ENCODE assay signal across 10 cellular contexts in genomic region chr10:48976208-48976607, GRCh38. TPM values are rescaled to one million over a fixed set of nuclear protein-coding genes. Genes with fewer than 3 reads are reported as not detected.
DNase-seq lines count a peak whose midpoint lies in the region; TF ChIP-seq lines count a peak whose summit lies in the region.
"Had no signal": no experiment of that assay in that cellular context is flagged by ENCODE, and none has a peak within 500 bp of the region (broad histone marks: within the 10 kb centered on the region; RNA-seq: fewer than 3 reads in every experiment).

No MANE protein-coding gene starts in this region.

- intact Hi-C loops in PC-9 (cut with micrococcal nuclease; ENCODE audit: unreplicated experiment), result no loop called here

- H3F3A ChIP-seq in PC-9 (ENCODE audit: insufficient read depth, low read depth) (no peaks in the 10 kb centered on the region), smooth muscle cell (ENCODE audit: low read depth) (no peaks in the 10 kb centered on the region)

- no peak overlapping the region for H3K4me3 ChIP-seq in PC-9
- H3K4me3 ChIP-seq in foreskin fibroblast (ENCODE audit: low read depth in 1 of 2, low read length in 2 of 2), result no peak overlapping the region
- no peak overlapping the region for H3K4me3 ChIP-seq in smooth muscle cell
- H3K4me3 ChIP-seq: esophagus muscularis mucosa had no signal

- H3K27ac ChIP-seq in PC-9 (no peak overlapping the region), smooth muscle cell (ENCODE audit: low read depth) (no peak overlapping the region)
- H3K27ac ChIP-seq: esophagus muscularis mucosa had no signal

- no peak overlapping the region for H2AFZ ChIP-seq in PC-9
- no peak overlapping the region for H2AFZ ChIP-seq in smooth muscle cell (ENCODE audit: low read depth)

- 0 out of 2 replicates have a peak, but pooled peaks cover 15% of the 10 kb centered on the region for H3K27me3 ChIP-seq in PC-9 (ENCODE audit: insufficient read depth, low read depth)
- peaks cover 26% of the 10 kb centered on the region for H3K27me3 ChIP-seq in smooth muscle cell (ENCODE audit: low read depth)
- H3K27me3 ChIP-seq: esophagus muscularis mucosa had no signal

- TF ChIP-seq CTCF in PC-9 (conservative IDR thresholded peaks at IDR 0.05) (peak; percentile 56), foreskin fibroblast (IDR thresholded peaks at IDR 0.05; ENCODE audit: low read depth, low read length) (peak; percentile 14), smooth muscle cell (IDR thresholded peaks at IDR 0.05; ENCODE audit: borderline replicate concordance, insufficient read depth, poor library complexity, severe bottlenecking) (peak; percentile 28)

- BruUV-seq in PC-9 (replicated peaks; lab: Mats Ljungman, UMichigan), result no TSS peak

- no peak overlapping the region for H3K9ac ChIP-seq in smooth muscle cell (ENCODE audit: low read depth)

- H3K79me2 ChIP-seq in PC-9 (ENCODE audit: low read depth), result no peaks in the 10 kb centered on the region
- H3K79me2 ChIP-seq in smooth muscle cell (ENCODE audit: low read depth), result no peaks in the 10 kb centered on the region

- DNase-seq in NCI-H748 (lab: John Stamatoyannopoulos, UW; ENCODE audit: unreplicated experiment) (peak; percentile 25), NCI-H748 treated with DMSO at 0.1 percent for 48 hours (lab: John Stamatoyannopoulos, UW) (no peak), PC-9 (peak in 1 of 2 experiments; percentile 12), foreskin fibroblast (peak in 1 of 2 donors; percentile 5), smooth muscle cell (lab: John Stamatoyannopoulos, UW; ENCODE audit: unreplicated experiment) (no peak), superior temporal gyrus (ENCODE audit: extremely low spot score) (no peak), T1000 (lab: John Stamatoyannopoulos, UW) (no peak)
- no peak for DNase-seq in activated CD8-positive, alpha-beta memory T cell treated with anti-CD3 and anti-CD28 coated beads, Interleukin-2, amount 50 U/mL, for 48 hours
- DNase-seq: CD4-positive, alpha-beta T cell had no signal

- CTCF ChIA-PET in PC-9 (lab: Charles Lee), result interaction anchor here (0.6 kb wide), 1 partner anchor 431 kb away, joined by 3 read pairs; no protein-coding TSS in a partner anchor

- H3K4me2 ChIP-seq in PC-9 (no peak overlapping the region), smooth muscle cell (no peak overlapping the region)

- H3K36me3 ChIP-seq in PC-9 (ENCODE audit: low read depth), result no peaks in the 10 kb centered on the region
- H3K36me3 ChIP-seq in smooth muscle cell (ENCODE audit: low read depth), result no peaks in the 10 kb centered on the region
- H3K36me3 ChIP-seq: esophagus muscularis mucosa had no signal

- POLR2A ChIA-PET in PC-9 (lab: Charles Lee; ENCODE audit: unreplicated experiment), result no interaction called here

- no peaks in the 10 kb centered on the region for H4K20me1 ChIP-seq in PC-9 (ENCODE audit: insufficient read depth)
- H4K20me1 ChIP-seq in smooth muscle cell (ENCODE audit: low read depth), result no peaks in the 10 kb centered on the region

- no peaks in the 10 kb centered on the region for H3K9me2 ChIP-seq in PC-9 (ENCODE audit: insufficient read depth)

- no peaks in the 10 kb centered on the region for H3K9me3 ChIP-seq in PC-9 (ENCODE audit: insufficient read depth, low read depth)
- H3K9me3 ChIP-seq in smooth muscle cell (replicated peaks; ENCODE audit: low read depth), result no peaks in the 10 kb centered on the region
- H3K9me3 ChIP-seq: esophagus muscularis mucosa had no signal

- H3K4me1 ChIP-seq in PC-9 (replicated peaks; ENCODE audit: insufficient read depth), result no peaks in the 10 kb centered on the region
- no peaks in the 10 kb centered on the region for H3K4me1 ChIP-seq in smooth muscle cell (ENCODE audit: low read depth)

RNA-seq across cellular contexts. Expression of gene LRRC18, which starts 36.6 kb away (rescaled TPM):
- total RNA-seq in PC-9 (2021) (not detected in 2 replicates), smooth muscle cell (not detected in 2 replicates)
- polyA plus RNA-seq in smooth muscle cell, result not detected in 2 replicates
- total RNA-seq: CD4-positive, alpha-beta T cell; esophagus muscularis mucosa had no signal
